ENCODE assay signal across 1 cellular context in the genomic region with DNA sequence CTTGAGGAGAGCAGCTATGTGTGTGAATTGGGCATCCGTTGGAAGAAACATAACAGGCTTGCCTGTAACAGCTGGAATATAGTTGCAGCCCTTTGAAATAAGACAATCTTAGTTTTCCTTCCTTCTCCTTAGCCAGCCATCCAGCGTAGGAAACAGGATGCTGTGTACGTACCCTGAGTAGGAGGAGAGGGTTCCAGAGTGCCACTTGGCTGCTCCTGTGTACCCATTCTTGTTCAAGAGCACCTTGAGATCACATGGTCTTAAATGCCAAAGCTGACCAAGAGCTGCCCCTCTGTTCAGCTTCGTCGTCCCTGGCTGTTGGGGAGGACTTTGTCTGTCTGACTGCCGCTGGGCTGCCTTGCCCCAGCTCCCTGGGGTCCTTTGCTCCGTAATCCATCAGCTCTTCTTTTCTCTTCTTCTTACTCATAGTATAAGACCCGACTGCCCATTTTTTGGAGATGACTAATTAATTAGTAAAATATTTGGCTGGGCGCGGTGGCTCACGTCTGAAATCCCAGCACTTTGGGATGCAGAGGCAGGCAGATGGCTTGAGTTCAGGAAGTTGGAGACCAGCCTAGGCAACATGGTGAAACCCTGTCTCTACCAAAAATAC.
TF ChIP-seq lines count a peak whose summit lies in the region.

No MANE protein-coding gene starts in this region.

TF ChIP-seq in HCT116, 20 proteins besides CTCF, POLR2A, EP300 and RAD21 (continued from another document):
- TF ChIP-seq, protein P1, sequence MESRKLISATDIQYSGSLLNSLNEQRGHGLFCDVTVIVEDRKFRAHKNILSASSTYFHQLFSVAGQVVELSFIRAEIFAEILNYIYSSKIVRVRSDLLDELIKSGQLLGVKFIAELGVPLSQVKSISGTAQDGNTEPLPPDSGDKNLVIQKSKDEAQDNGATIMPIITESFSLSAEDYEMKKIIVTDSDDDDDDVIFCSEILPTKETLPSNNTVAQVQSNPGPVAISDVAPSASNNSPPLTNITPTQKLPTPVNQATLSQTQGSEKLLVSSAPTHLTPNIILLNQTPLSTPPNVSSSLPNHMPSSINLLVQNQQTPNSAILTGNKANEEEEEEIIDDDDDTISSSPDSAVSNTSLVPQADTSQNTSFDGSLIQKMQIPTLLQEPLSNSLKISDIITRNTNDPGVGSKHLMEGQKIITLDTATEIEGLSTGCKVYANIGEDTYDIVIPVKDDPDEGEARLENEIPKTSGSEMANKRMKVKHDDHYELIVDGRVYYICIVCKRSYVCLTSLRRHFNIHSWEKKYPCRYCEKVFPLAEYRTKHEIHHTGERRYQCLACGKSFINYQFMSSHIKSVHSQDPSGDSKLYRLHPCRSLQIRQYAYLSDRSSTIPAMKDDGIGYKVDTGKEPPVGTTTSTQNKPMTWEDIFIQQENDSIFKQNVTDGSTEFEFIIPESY (IDR thresholded peaks at IDR 0.05; ENCODE audit: extremely low read depth, insufficient replicate concordance, low read length): no peak
